Comparison of ENCODE assay signal across 13 cellular contexts in the genomic region with DNA sequence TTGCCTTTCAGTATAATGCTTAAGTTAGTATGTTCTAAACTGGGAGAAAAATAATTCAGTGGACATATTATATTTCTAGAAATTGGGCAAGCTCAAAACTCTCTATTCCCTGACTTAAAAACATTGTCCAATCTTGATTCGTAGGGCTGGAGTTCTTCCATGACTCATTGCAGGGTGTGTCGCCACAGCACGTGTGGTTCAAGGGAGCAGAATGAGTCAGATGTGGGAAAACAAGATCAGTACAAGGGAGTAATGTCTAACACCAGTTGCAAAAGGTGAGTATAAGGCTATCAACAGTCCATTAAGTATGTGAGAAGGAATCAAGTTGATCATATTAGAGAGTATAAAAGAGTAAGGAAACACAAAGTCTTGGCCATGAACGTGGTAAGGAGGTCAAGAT.
DNase-seq lines count a peak whose midpoint lies in the region; ATAC-seq and TF ChIP-seq lines count a peak whose summit lies in the region.
"Had no signal": no experiment of that assay in that cellular context is flagged by ENCODE, and none has a peak within 500 bp of the region (broad histone marks: within the 10 kb centered on the region; RNA-seq: fewer than 3 reads in every experiment).

No MANE protein-coding gene starts in this region.

- no peaks in the 10 kb centered on the region for H4K20me1 ChIP-seq in fibroblast of lung (ENCODE audit: control insufficient read depth, extremely low read depth, insufficient read depth, low read length)

- H3K9me3 ChIP-seq in fibroblast of lung (ENCODE audit: control insufficient read depth, insufficient read depth, low read depth, low read length): no peaks in the 10 kb centered on the region

- DNase-seq in H4 (ENCODE audit: low spot score) (peak; percentile 59), RPMI7951 (ENCODE audit: low read depth) (peak; percentile 17), fibroblast of lung (ENCODE audit: low read depth in 2 of 2) (peak; percentile 35 to 92), retinal pigment epithelial cell (ENCODE audit: low read depth) (peak; percentile 64), left lobe of liver (ENCODE audit: low spot score) (no peak), T-helper 9 cell (no peak), middle frontal gyrus (ENCODE audit: extremely low spot score, low spot score) (no peak)
- no peak for DNase-seq in stimulated activated naive CD8-positive, alpha-beta T cell treated with anti-CD3 and anti-CD28 coated beads, Interleukin-15, Interleukin-2, amounts not matched to agents 100 U/mL and 50 U/mL, for 24 hours
- DNase-seq: erythroblast, KBM-7, left cardiac atrium, NCI-H510A, posterior cingulate gyrus had no signal

- H3K9ac ChIP-seq in fibroblast of lung (ENCODE audit: insufficient read depth, low read length): no peak overlapping the region

- H3K4me2 ChIP-seq in fibroblast of lung (ENCODE audit: extremely low read depth, insufficient read depth, low read length): no peak overlapping the region

- no peaks in the 10 kb centered on the region for H3K79me2 ChIP-seq in fibroblast of lung (ENCODE audit: control insufficient read depth, insufficient read depth, low read length)

- H2AFZ ChIP-seq in fibroblast of lung (ENCODE audit: low read length): no peak overlapping the region

- H3K4me3 ChIP-seq in fibroblast of lung (replicated peaks in 1 of 4; ENCODE audit: control extremely low read depth in 1 of 4, insufficient read depth in 1 of 4, low read depth in 3 of 4, low read length in 4 of 4) (no peak overlapping the region), retinal pigment epithelial cell (ENCODE audit: low read length) (no peak overlapping the region)

- H3K36me3 ChIP-seq in fibroblast of lung (ENCODE audit: control insufficient read depth, insufficient read depth, low read length): no peaks in the 10 kb centered on the region

- TF ChIP-seq CTCF in fibroblast of lung (conservative IDR thresholded peaks at IDR 0.05 in 1 of 2, IDR thresholded peaks at IDR 0.05 in 1 of 2; ENCODE audit: low read depth in 1 of 2, low read length in 2 of 2) (no peak), retinal pigment epithelial cell (conservative IDR thresholded peaks at IDR 0.05; ENCODE audit: low read depth, low read length) (no peak)

- no peak for ATAC-seq in left lobe of liver
- ATAC-seq in stimulated activated naive CD8-positive, alpha-beta T cell treated with anti-CD3 and anti-CD28 coated beads, Interleukin-15, Interleukin-2, amounts not matched to agents 100 U/mL and 50 U/mL, for 24 hours: no peak

- no peaks in the 10 kb centered on the region for H3K27me3 ChIP-seq in fibroblast of lung (ENCODE audit: control insufficient read depth, insufficient read depth, low read length)

- H3K4me1 ChIP-seq in fibroblast of lung (ENCODE audit: control insufficient read depth, extremely low read depth, insufficient read depth, low read length): no peaks in the 10 kb centered on the region

- H3K27ac ChIP-seq in fibroblast of lung (ENCODE audit: insufficient read depth, low read length): no peak overlapping the region

Comparison
In these comparisons a context has a peak if more than half of its experiments do, and no peak if none do; other contexts are left out.
1. DNase-seq: peak in H4 (single experiment), RPMI7951 (single experiment), fibroblast of lung (2 of 2) and retinal pigment epithelial cell (single experiment); none in left lobe of liver (single experiment), stimulated activated naive CD8-positive, alpha-beta T cell treated with anti-CD3 and anti-CD28 coated beads, Interleukin-15, Interleukin-2, amounts not matched to agents 100 U/mL and 50 U/mL, for 24 hours (single experiment), T-helper 9 cell (single experiment) and middle frontal gyrus (single experiment).